ENCODE assay signal across 28 cellular contexts in genomic region chr11:31640611-31641010, GRCh38.
DNase-seq lines count a peak whose midpoint lies in the region; ATAC-seq, FAIRE-seq and TF ChIP-seq lines count a peak whose summit lies in the region.
"Had no signal": no experiment of that assay in that cellular context is flagged by ENCODE, and none has a peak within 500 bp of the region (broad histone marks: within the 10 kb centered on the region; RNA-seq: fewer than 3 reads in every experiment).

No MANE protein-coding gene starts in this region.

- H3K4me3 Mint-ChIP-seq in glutamatergic neuron (ENCODE audit: unreplicated experiment), result no peak overlapping the region
- H3K4me3 Mint-ChIP-seq: activated CD8-positive, alpha-beta T cell treated with anti-CD3 and anti-CD28 coated beads for 36 hours; activated naive CD4-positive, alpha-beta T cell treated with anti-CD3 and anti-CD28 coated beads for 36 hours; CD4-positive, CD25-positive, alpha-beta regulatory T cell; stimulated activated naive CD8-positive, alpha-beta T cell treated with anti-CD3 and anti-CD28 coated beads, Interleukin-15, amount 100 ng/mL, for 72 hours; T-helper 17 cell had no signal

- H3K9me3 Mint-ChIP-seq in glutamatergic neuron (ENCODE audit: unreplicated experiment), result peaks cover 6% of the 10 kb centered on the region
- H3K9me3 Mint-ChIP-seq: activated CD8-positive, alpha-beta T cell treated with anti-CD3 and anti-CD28 coated beads for 36 hours; activated naive CD4-positive, alpha-beta T cell treated with anti-CD3 and anti-CD28 coated beads for 36 hours; CD4-positive, CD25-positive, alpha-beta regulatory T cell; stimulated activated naive CD8-positive, alpha-beta T cell treated with anti-CD3 and anti-CD28 coated beads, Interleukin-15, amount 100 ng/mL, for 72 hours had no signal

- no peaks in the 10 kb centered on the region for H3K9me3 ChIP-seq in pancreas
- H3K9me3 ChIP-seq: esophagus muscularis mucosa, thoracic aorta had no signal

- no peaks in the 10 kb centered on the region for H3K36me3 Mint-ChIP-seq in glutamatergic neuron (ENCODE audit: unreplicated experiment)

- peaks cover 4% of the 10 kb centered on the region for H3K27me3 Mint-ChIP-seq in glutamatergic neuron (ENCODE audit: unreplicated experiment)
- H3K27me3 Mint-ChIP-seq: activated CD8-positive, alpha-beta T cell treated with anti-CD3 and anti-CD28 coated beads for 36 hours; CD4-positive, CD25-positive, alpha-beta regulatory T cell; stimulated activated naive CD8-positive, alpha-beta T cell treated with anti-CD3 and anti-CD28 coated beads, Interleukin-15, amount 100 ng/mL, for 72 hours; T-helper 17 cell had no signal

- H3K27me3 ChIP-seq in pancreas, result no peaks in the 10 kb centered on the region
- H3K27me3 ChIP-seq: dorsolateral prefrontal cortex, esophagus muscularis mucosa had no signal

- ATAC-seq in pancreas (peak; percentile 63 to 95 (median 82)), GM21390 (IDR thresholded peaks at IDR 0.05; ENCODE audit: unreplicated experiment) (no peak)
- ATAC-seq: activated CD4-positive, CD25-positive, alpha-beta regulatory T cell treated with anti-CD3 and anti-CD28 coated beads, Interleukin-2, amount 50 U/mL, for 24 hours; activated CD8-positive, alpha-beta T cell treated with anti-CD3 and anti-CD28 coated beads for 36 hours; right cardiac atrium; Right ventricle myocardium inferior; stimulated activated naive CD8-positive, alpha-beta T cell treated with anti-CD3 and anti-CD28 coated beads, Interleukin-15, amount 100 ng/mL, for 72 hours; T-helper 17 cell had no signal

- H3K27ac Mint-ChIP-seq in glutamatergic neuron (ENCODE audit: unreplicated experiment), result peak overlapping the region; percentile 75
- H3K27ac Mint-ChIP-seq: activated CD8-positive, alpha-beta T cell treated with anti-CD3 and anti-CD28 coated beads for 36 hours; activated naive CD4-positive, alpha-beta T cell treated with anti-CD3 and anti-CD28 coated beads for 36 hours; CD4-positive, CD25-positive, alpha-beta regulatory T cell; stimulated activated naive CD8-positive, alpha-beta T cell treated with anti-CD3 and anti-CD28 coated beads, Interleukin-15, amount 100 ng/mL, for 72 hours; T-helper 17 cell had no signal

- H3K27ac ChIP-seq in pancreas, result peak overlapping the region in 2 of 4 donors; percentile 6 to 43
- H3K27ac ChIP-seq: esophagus muscularis mucosa, PC-9, thoracic aorta had no signal

- H3K4me1 Mint-ChIP-seq in glutamatergic neuron (ENCODE audit: low read depth, unreplicated experiment), result peaks cover 35% of the 10 kb centered on the region
- H3K4me1 Mint-ChIP-seq: stimulated activated naive CD8-positive, alpha-beta T cell treated with anti-CD3 and anti-CD28 coated beads, Interleukin-15, amount 100 ng/mL, for 72 hours; T-helper 17 cell had no signal

- peaks cover 0 to 20% (median 2%) of the 10 kb centered on the region in 3 donors for H3K4me1 ChIP-seq in pancreas

- DNase-seq in NCI-H2171 treated with DMSO at 0.1 percent for 48 hours (lab: John Stamatoyannopoulos, UW) (peak; percentile 50), NCI-H2171 (lab: John Stamatoyannopoulos, UW) (no peak), NCI-H82 treated with DMSO at 0.1 percent for 48 hours (lab: John Stamatoyannopoulos, UW; ENCODE audit: unreplicated experiment) (peak; percentile 7), glutamatergic neuron (no peak), pancreas (no peak), foreskin melanocyte (no peak)
- no peak for DNase-seq in activated T-cell treated with anti-CD3 and anti-CD28 coated beads, Interleukin-2, amount 50 U/mL, for 1 hour
- DNase-seq: activated CD8-positive, alpha-beta memory T cell treated with anti-CD3 and anti-CD28 coated beads, Interleukin-2, amount 50 U/mL, for 48 hours; activated CD8-positive, alpha-beta T cell treated with anti-CD3 and anti-CD28 coated beads for 36 hours; activated naive CD4-positive, alpha-beta T cell treated with anti-CD3 and anti-CD28 coated beads for 36 hours; CD4-positive, CD25-positive, alpha-beta regulatory T cell; HCEC 1CT; MM.1S; NCI-H1417 treated with DMSO at 0.1 percent for 48 hours; NCI-H2107; NCI-H510A; right cardiac atrium; stimulated activated CD8-positive, alpha-beta memory T cell treated with anti-CD3 and anti-CD28 coated beads, Interleukin-4, amount 100 ng/mL, for 48 hours; stimulated activated naive CD8-positive, alpha-beta T cell treated with anti-CD3 and anti-CD28 coated beads, Interleukin-15, amount 100 ng/mL, for 72 hours; T-helper 17 cell had no signal

- no peak for FAIRE-seq in pancreas (lab: Jason Lieb, UNC)

- intact Hi-C loops in pancreas (cut with DNase I), result no loop called here

- H3K4me3 ChIP-seq in pancreas, result no peak overlapping the region
- H3K4me3 ChIP-seq: dorsolateral prefrontal cortex, esophagus muscularis mucosa, lung, PC-9, thoracic aorta had no signal

- H3K36me3 ChIP-seq in pancreas, result no peaks in the 10 kb centered on the region
- H3K36me3 ChIP-seq: esophagus muscularis mucosa, thoracic aorta had no signal

- TF ChIP-seq CTCF in glutamatergic neuron (IDR thresholded peaks at IDR 0.05; ENCODE audit: partially characterized antibody, unreplicated experiment), result no peak
- no peak for TF ChIP-seq CTCF in pancreas (IDR thresholded peaks at IDR 0.05)

Comparison
In these comparisons a context has a peak if more than half of its experiments do, and no peak if none do; other contexts are left out.
1. DNase-seq: peak in NCI-H2171 treated with DMSO at 0.1 percent for 48 hours (single experiment) and NCI-H82 treated with DMSO at 0.1 percent for 48 hours (single experiment); none in NCI-H2171 (single experiment), glutamatergic neuron (single experiment), pancreas (0 of 6), foreskin melanocyte (single experiment) and activated T-cell treated with anti-CD3 and anti-CD28 coated beads, Interleukin-2, amount 50 U/mL, for 1 hour (single experiment).